8 cellular contexts compared by ENCODE assay signal in genomic region chr5:4879693-4880303, GRCh38.
DNase-seq lines count a peak whose midpoint lies in the region; ATAC-seq and TF ChIP-seq lines count a peak whose summit lies in the region.

No MANE protein-coding gene starts in this region.

- H3K9me3 ChIP-seq in DOHH2 (ENCODE audit: control insufficient read depth, insufficient read depth, low read length) = no peaks in the 10 kb centered on the region
- H3K9me3 ChIP-seq in OCI-LY1 (ENCODE audit: low read length) = no peaks in the 10 kb centered on the region
- H3K9me3 ChIP-seq in skeletal muscle satellite cell (replicated peaks; ENCODE audit: low read length) = no peaks in the 10 kb centered on the region

- H3K27me3 ChIP-seq in DOHH2 (ENCODE audit: control insufficient read depth, low read length) (no peaks in the 10 kb centered on the region), OCI-LY1 (ENCODE audit: insufficient read depth, low read length) (no peaks in the 10 kb centered on the region), skeletal muscle satellite cell (ENCODE audit: control insufficient read depth, insufficient read depth, low read length) (peaks cover 14% of the 10 kb centered on the region)

- H3K9me2 ChIP-seq in DOHH2 (replicated peaks; ENCODE audit: control insufficient read depth, low read length) (no peaks in the 10 kb centered on the region), OCI-LY1 (ENCODE audit: low read depth, low read length) (no peaks in the 10 kb centered on the region)

- no peaks in the 10 kb centered on the region for H3K79me2 ChIP-seq in DOHH2 (ENCODE audit: control insufficient read depth, low read length)
- H3K79me2 ChIP-seq in OCI-LY1 (ENCODE audit: insufficient read depth, low read length) = no peaks in the 10 kb centered on the region

- no peak overlapping the region for H3K27ac ChIP-seq in DOHH2 (ENCODE audit: low read depth, low read length)
- no peak overlapping the region for H3K27ac ChIP-seq in OCI-LY1 (ENCODE audit: low read depth, low read length, poor library complexity, severe bottlenecking)

- H3K4me2 ChIP-seq in DOHH2 (ENCODE audit: low read length) (no peak overlapping the region), OCI-LY1 (ENCODE audit: low read length) (no peak overlapping the region), skeletal muscle satellite cell (ENCODE audit: low read length) (peak overlapping the region; percentile 6)

- DNase-seq in HS-27A (ENCODE audit: low read depth) (peak; percentile 30), anterior cingulate cortex (lab: John Stamatoyannopoulos, UW) (peak in 56 of 58 donors; percentile 15 to 87 (median 68)), hippocampal formation (lab: John Stamatoyannopoulos, UW) (peak; percentile 57 to 85), cortex of kidney (lab: John Stamatoyannopoulos, UW) (no peak)

- H3F3A ChIP-seq in DOHH2 (ENCODE audit: control insufficient read depth, insufficient read depth) (no peaks in the 10 kb centered on the region), OCI-LY1 (ENCODE audit: insufficient read depth, low read length) (no peaks in the 10 kb centered on the region)

- ATAC-seq in GM19463 (IDR thresholded peaks at IDR 0.05; ENCODE audit: unreplicated experiment) = peak; percentile 72

- no peaks in the 10 kb centered on the region for H3K4me1 ChIP-seq in DOHH2 (ENCODE audit: control insufficient read depth, low read length)
- no peaks in the 10 kb centered on the region for H3K4me1 ChIP-seq in OCI-LY1 (ENCODE audit: insufficient read depth, low read length, severe bottlenecking)
- H3K4me1 ChIP-seq in skeletal muscle satellite cell (ENCODE audit: control insufficient read depth, insufficient read depth, low read length) = no peaks in the 10 kb centered on the region

- H4K20me1 ChIP-seq in DOHH2 (ENCODE audit: control insufficient read depth, insufficient read depth, low read depth, low read length) = no peaks in the 10 kb centered on the region
- H4K20me1 ChIP-seq in OCI-LY1 (ENCODE audit: insufficient read depth, low read length) = no peaks in the 10 kb centered on the region

- H3K9ac ChIP-seq in OCI-LY1 (ENCODE audit: low read length) (no peak overlapping the region), skeletal muscle satellite cell (ENCODE audit: low read depth, low read length) (no peak overlapping the region)

- no peaks in the 10 kb centered on the region for H3K36me3 ChIP-seq in DOHH2 (ENCODE audit: control insufficient read depth, low read length)
- no peaks in the 10 kb centered on the region for H3K36me3 ChIP-seq in OCI-LY1 (ENCODE audit: insufficient read depth, low read length)
- H3K36me3 ChIP-seq in skeletal muscle satellite cell (ENCODE audit: insufficient read depth, low read length) = no peaks in the 10 kb centered on the region

- H3K4me3 ChIP-seq in DOHH2 (ENCODE audit: low read length) (no peak overlapping the region), OCI-LY1 (ENCODE audit: low read depth, low read length, poor library complexity, severe bottlenecking) (no peak overlapping the region), skeletal muscle satellite cell (ENCODE audit: low read length) (no peak overlapping the region)

- no peak overlapping the region for H2AFZ ChIP-seq in OCI-LY1 (ENCODE audit: low read length)

- TF ChIP-seq CTCF in DOHH2 (IDR thresholded peaks at IDR 0.05; ENCODE audit: low read depth, low read length, poor library complexity, severe bottlenecking) = peak; percentile 86
- TF ChIP-seq CTCF in OCI-LY1 (IDR thresholded peaks at IDR 0.05; ENCODE audit: low read length) = peak; percentile 89
